20 cellular contexts compared by ENCODE assay signal in the genomic region with DNA sequence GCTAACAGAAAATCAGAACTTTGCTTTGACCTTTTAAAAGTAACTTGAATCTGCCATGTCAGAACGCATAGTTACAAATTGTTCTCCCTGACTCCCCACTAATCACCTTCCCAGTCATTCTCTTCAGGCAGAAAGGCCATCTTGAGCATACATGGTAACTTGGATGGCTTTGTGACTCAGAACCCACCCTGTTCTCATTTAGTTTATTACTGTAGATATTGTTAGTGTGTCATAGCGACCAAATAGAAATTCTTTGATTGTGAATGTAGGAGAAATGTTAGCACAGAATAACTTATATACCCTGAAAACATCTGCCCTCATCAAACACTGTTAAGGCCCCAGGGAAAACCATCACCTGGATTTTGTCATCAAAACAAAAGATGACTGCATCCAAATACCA.
DNase-seq lines count a peak whose midpoint lies in the region; ATAC-seq and TF ChIP-seq lines count a peak whose summit lies in the region.
"Had no signal": no experiment of that assay in that cellular context is flagged by ENCODE, and none has a peak within 500 bp of the region (broad histone marks: within the 10 kb centered on the region; RNA-seq: fewer than 3 reads in every experiment).

No MANE protein-coding gene starts in this region.

- no peak overlapping the region for H2AFZ ChIP-seq in IMR-90 (replicated peaks; ENCODE audit: low read length, poor library complexity)

- no peak overlapping the region for H4K5ac ChIP-seq in IMR-90 (ENCODE audit: low read depth, low read length)

- no peak overlapping the region for H3K14ac ChIP-seq in IMR-90 (replicated peaks; ENCODE audit: low read depth, low read length)

- no peak for TF ChIP-seq RAD21 in IMR-90 (IDR thresholded peaks at IDR 0.05; ENCODE audit: low read length)

- no peaks in the 10 kb centered on the region for H3K9me3 Mint-ChIP-seq in glutamatergic neuron (ENCODE audit: unreplicated experiment)

- no peak overlapping the region for H3K4me3 ChIP-seq in IMR-90 (ENCODE audit: insufficient read depth, low read depth, low read length)
- H3K4me3 ChIP-seq: Peyer's patch had no signal

- H3K4me2 ChIP-seq in IMR-90 (ENCODE audit: low read depth, low read length) = no peak overlapping the region
- H3K4me2 ChIP-seq: KMS-11, SK-N-SH had no signal

- H3K4me3 Mint-ChIP-seq in glutamatergic neuron (ENCODE audit: unreplicated experiment) = no peak overlapping the region
- H3K4me3 Mint-ChIP-seq: CD8-positive, alpha-beta memory T cell; T-cell had no signal

- no peaks in the 10 kb centered on the region for H3K4me1 ChIP-seq in IMR-90 (ENCODE audit: control insufficient read depth, insufficient read depth, low read length)
- H3K4me1 ChIP-seq: Peyer's patch had no signal

- POLR2A ChIA-PET in IMR-90 (lab: Charles Lee; ENCODE audit: unreplicated experiment) = no interaction called here

- no peak overlapping the region for H3K27ac Mint-ChIP-seq in glutamatergic neuron (ENCODE audit: unreplicated experiment)
- H3K27ac Mint-ChIP-seq: CD8-positive, alpha-beta memory T cell; T-cell had no signal

- H3K36me3 ChIP-seq in IMR-90 (ENCODE audit: control insufficient read depth, insufficient read depth, low read length) = no peaks in the 10 kb centered on the region
- H3K36me3 ChIP-seq: Peyer's patch had no signal

- H3K18ac ChIP-seq in IMR-90 (ENCODE audit: low read depth, low read length) = no peak overlapping the region

- H3K79me1 ChIP-seq in IMR-90 (ENCODE audit: low read depth in 1 of 2, low read length in 2 of 2) = no peaks in the 10 kb centered on the region

- H3K27ac ChIP-seq in IMR-90 (ENCODE audit: insufficient read depth, low read length) = no peak overlapping the region
- H3K27ac ChIP-seq: KMS-11, Peyer's patch had no signal

- no peak overlapping the region for H2AK5ac ChIP-seq in IMR-90 (ENCODE audit: low read depth, low read length)

- dilution Hi-C loops in IMR-90 (cut with HindIII; ENCODE audit: low sequenced_read_pairs, unreplicated experiment) = no loop called here

- no peak overlapping the region for H3K9ac ChIP-seq in IMR-90 (ENCODE audit: low read depth, low read length)
- H3K9ac ChIP-seq: KMS-11, SK-N-SH had no signal

- no peak overlapping the region for H2BK15ac ChIP-seq in IMR-90 (ENCODE audit: low read depth, low read length)

- ATAC-seq in IMR-90 (ENCODE audit: low read depth) = no peak
- ATAC-seq in HG03469 (IDR thresholded peaks at IDR 0.05; ENCODE audit: unreplicated experiment) = no peak
- ATAC-seq: HepG2, Right ventricle myocardium inferior, T-cell had no signal

- DNase-seq in IMR-90 (peak; percentile 22), NCI-H345 (lab: John Stamatoyannopoulos, UW) (peak; percentile 48), amniotic epithelial cell (ENCODE audit: low read depth) (peak; percentile 15), iris pigment epithelial cell (ENCODE audit: low read depth) (peak; percentile 47), erythroblast (lab: John Stamatoyannopoulos, UW) (no peak), 8988T (no peak), glutamatergic neuron (no peak)
- DNase-seq: C1 segment of cervical spinal cord; CD8-positive, alpha-beta memory T cell; DMS79; NCI-H2081 treated with DMSO at 0.1 percent for 48 hours; NCI-H2227 treated with DMSO at 0.1 percent for 48 hours; NCI-H526; Peyer's patch; SK-N-SH; T-cell had no signal

- no peaks in the 10 kb centered on the region for H3K4me1 Mint-ChIP-seq in glutamatergic neuron (ENCODE audit: low read depth, unreplicated experiment)
- H3K4me1 Mint-ChIP-seq: CD8-positive, alpha-beta memory T cell; T-cell had no signal

- H3K56ac ChIP-seq in IMR-90 (ENCODE audit: extremely low read depth, insufficient read depth, low read length) = no peak overlapping the region

- no peaks in the 10 kb centered on the region for H3K27me3 Mint-ChIP-seq in glutamatergic neuron (ENCODE audit: unreplicated experiment)
- H3K27me3 Mint-ChIP-seq: CD8-positive, alpha-beta memory T cell; T-cell had no signal

- H2BK5ac ChIP-seq in IMR-90 (ENCODE audit: low read depth, low read length, poor library complexity, severe bottlenecking) = no peak overlapping the region

- H3K9me3 ChIP-seq in IMR-90 (ENCODE audit: control insufficient read depth, insufficient read depth, low read length) = no peaks in the 10 kb centered on the region
- H3K9me3 ChIP-seq: Peyer's patch, SK-N-SH had no signal

- WGBS in IMR-90 (ENCODE audit: extremely low coverage in 2 of 2, insufficient read length in 1 of 2), 2 experiments = no CpG with 5 or more reads among the region's 2 CpGs

- no peak overlapping the region for H2AK9ac ChIP-seq in IMR-90 (replicated peaks; ENCODE audit: low read depth, low read length, poor library complexity)

- H3K4ac ChIP-seq in IMR-90 (ENCODE audit: low read depth, low read length) = no peak overlapping the region

- no peaks in the 10 kb centered on the region for H3K27me3 ChIP-seq in IMR-90 (ENCODE audit: control insufficient read depth, insufficient read depth, low read length)
- H3K27me3 ChIP-seq: Peyer's patch had no signal

- H4K20me1 ChIP-seq in IMR-90 (ENCODE audit: insufficient read depth, low read length) = no peaks in the 10 kb centered on the region

- no peaks in the 10 kb centered on the region for H3K36me3 Mint-ChIP-seq in glutamatergic neuron (ENCODE audit: unreplicated experiment)
- H3K36me3 Mint-ChIP-seq: CD8-positive, alpha-beta memory T cell; T-cell had no signal

- H3K23ac ChIP-seq in IMR-90 (ENCODE audit: low read depth, low read length) = no peak overlapping the region

- BruUV-seq in IMR-90 (replicated peaks; lab: Mats Ljungman, UMichigan) = no TSS peak

- intact Hi-C loops in IMR-90 (cut with micrococcal nuclease) = no loop called here

- no peak overlapping the region for H2BK120ac ChIP-seq in IMR-90 (ENCODE audit: low read depth, low read length)

- H4K91ac ChIP-seq in IMR-90 (ENCODE audit: insufficient read depth, low read depth, low read length) = no peak overlapping the region

- no peak overlapping the region for H4K8ac ChIP-seq in IMR-90 (ENCODE audit: low read depth in 2 of 2, low read length in 2 of 2)

- H3K9me1 ChIP-seq in IMR-90 (ENCODE audit: insufficient read depth, low read length) = no peaks in the 10 kb centered on the region

- CTCF ChIA-PET in IMR-90 (lab: Yijun Ruan, JAX) = no interaction called here

- no peak for TF ChIP-seq CTCF in IMR-90 (conservative IDR thresholded peaks at IDR 0.05; ENCODE audit: low read depth, low read length)
- no peak for TF ChIP-seq CTCF in glutamatergic neuron (IDR thresholded peaks at IDR 0.05; ENCODE audit: partially characterized antibody, unreplicated experiment)

- in situ Hi-C loops in IMR-90 (cut with MboI; ENCODE audit: low sequenced_read_pairs) = no loop called here

- H2BK20ac ChIP-seq in IMR-90 (ENCODE audit: low read depth, low read length) = no peak overlapping the region

- TF ChIP-seq POLR2A in IMR-90 (IDR thresholded peaks at IDR 0.05; ENCODE audit: low read depth, low read length) (no peak), erythroblast (IDR thresholded peaks at IDR 0.05; ENCODE audit: low read length) (no peak)

TF ChIP-seq in IMR-90, 13 proteins besides CTCF, POLR2A, EP300 and RAD21:
- TF ChIP-seq BHLHE40 (IDR thresholded peaks at IDR 0.05; ENCODE audit: low read depth, low read length) (no peak), FOS (IDR thresholded peaks at IDR 0.05; ENCODE audit: low read depth, low read length) (no peak), SMC3 (IDR thresholded peaks at IDR 0.05; ENCODE audit: low read depth, low read length) (no peak), CHD1 (IDR thresholded peaks at IDR 0.05; ENCODE audit: low read depth, low read length) (no peak), MXI1 (IDR thresholded peaks at IDR 0.05; ENCODE audit: borderline replicate concordance, low read depth, low read length) (no peak), MAFK (IDR thresholded peaks at IDR 0.05; ENCODE audit: low read depth, low read length) (no peak), CEBPB (IDR thresholded peaks at IDR 0.05; ENCODE audit: low read depth, low read length) (no peak), RFX5 (IDR thresholded peaks at IDR 0.05; ENCODE audit: low read depth, low read length) (no peak), NFE2L2 (IDR thresholded peaks at IDR 0.05; ENCODE audit: low read depth, low read length) (no peak), RCOR1 (IDR thresholded peaks at IDR 0.05; ENCODE audit: insufficient replicate concordance, low read length) (no peak), MAZ (IDR thresholded peaks at IDR 0.05; ENCODE audit: borderline replicate concordance, low read depth, low read length) (no peak)
- TF ChIP-seq, protein P1, sequence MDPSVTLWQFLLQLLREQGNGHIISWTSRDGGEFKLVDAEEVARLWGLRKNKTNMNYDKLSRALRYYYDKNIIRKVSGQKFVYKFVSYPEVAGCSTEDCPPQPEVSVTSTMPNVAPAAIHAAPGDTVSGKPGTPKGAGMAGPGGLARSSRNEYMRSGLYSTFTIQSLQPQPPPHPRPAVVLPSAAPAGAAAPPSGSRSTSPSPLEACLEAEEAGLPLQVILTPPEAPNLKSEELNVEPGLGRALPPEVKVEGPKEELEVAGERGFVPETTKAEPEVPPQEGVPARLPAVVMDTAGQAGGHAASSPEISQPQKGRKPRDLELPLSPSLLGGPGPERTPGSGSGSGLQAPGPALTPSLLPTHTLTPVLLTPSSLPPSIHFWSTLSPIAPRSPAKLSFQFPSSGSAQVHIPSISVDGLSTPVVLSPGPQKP (IDR thresholded peaks at IDR 0.05; ENCODE audit: borderline replicate concordance, low read depth, low read length) = no peak
- TF ChIP-seq, protein P2, sequence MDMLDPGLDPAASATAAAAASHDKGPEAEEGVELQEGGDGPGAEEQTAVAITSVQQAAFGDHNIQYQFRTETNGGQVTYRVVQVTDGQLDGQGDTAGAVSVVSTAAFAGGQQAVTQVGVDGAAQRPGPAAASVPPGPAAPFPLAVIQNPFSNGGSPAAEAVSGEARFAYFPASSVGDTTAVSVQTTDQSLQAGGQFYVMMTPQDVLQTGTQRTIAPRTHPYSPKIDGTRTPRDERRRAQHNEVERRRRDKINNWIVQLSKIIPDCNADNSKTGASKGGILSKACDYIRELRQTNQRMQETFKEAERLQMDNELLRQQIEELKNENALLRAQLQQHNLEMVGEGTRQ (IDR thresholded peaks at IDR 0.05; ENCODE audit: low read depth, low read length) = no peak
TF ChIP-seq in IMR-90: peak in this region for 0.

Comparison
In these comparisons a context has a peak if more than half of its experiments do, and no peak if none do; other contexts are left out.
1. DNase-seq: peak in IMR-90 (single experiment), NCI-H345 (single experiment), amniotic epithelial cell (single experiment) and iris pigment epithelial cell (single experiment); none in erythroblast (0 of 2), 8988T (single experiment) and glutamatergic neuron (single experiment).